In the genomic region with DNA sequence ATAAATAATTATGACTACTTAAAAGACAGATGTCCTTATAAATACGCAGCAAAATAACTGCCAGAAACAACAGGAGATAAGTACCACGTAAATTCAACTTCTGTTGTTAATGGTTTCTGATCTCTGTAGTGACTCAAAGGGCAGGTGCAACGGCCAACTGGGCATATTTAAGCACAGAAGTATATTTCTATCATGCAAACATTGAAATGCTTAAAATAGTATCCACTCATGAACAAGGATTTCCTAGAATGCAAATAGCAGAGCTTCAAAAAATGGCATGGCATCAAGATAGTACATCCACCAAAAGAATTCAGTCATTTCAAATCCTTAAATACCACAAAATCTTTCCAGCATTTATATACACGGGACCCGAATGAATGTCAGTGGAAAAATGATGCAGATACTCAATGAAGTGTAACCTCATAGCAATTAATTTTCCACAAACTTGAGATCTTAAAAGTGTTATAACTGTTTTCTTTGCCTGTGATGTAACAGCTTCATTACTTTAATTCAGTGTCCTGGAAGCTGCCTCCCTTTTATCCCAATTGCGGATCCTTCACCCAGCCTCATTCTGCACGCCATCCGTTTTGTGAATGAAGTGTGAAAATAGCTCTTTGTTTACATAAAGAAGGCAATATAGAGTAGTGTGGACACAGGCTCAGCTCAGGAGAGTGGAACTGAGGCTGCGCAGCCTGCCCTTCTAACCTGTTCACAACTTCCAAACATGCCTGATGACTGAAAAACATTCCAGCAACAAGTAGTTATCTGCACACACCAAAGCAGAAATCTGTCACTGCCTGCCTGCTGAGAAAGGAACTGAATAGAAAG, we compare ENCODE assay signal across 18 cellular contexts. TPM values are rescaled to one million over a fixed set of nuclear protein-coding genes. Genes with fewer than 3 reads are reported as not detected.
DNase-seq lines count a peak whose midpoint lies in the region; ATAC-seq, FAIRE-seq and TF ChIP-seq lines count a peak whose summit lies in the region.
"Had no signal": no experiment of that assay in that cellular context is flagged by ENCODE, and none has a peak within 500 bp of the region (broad histone marks: within the 10 kb centered on the region; RNA-seq: fewer than 3 reads in every experiment).

No MANE protein-coding gene starts in this region.

- ATAC-seq in SK-N-SH treated with all-trans-retinoic acid at 6 μM for 48 hours (peak; percentile 16), thoracic aorta (ENCODE audit: insufficient number of reproducible peaks, low FRiP score, low read depth) (no peak)
- ATAC-seq: CD8-positive, alpha-beta T cell had no signal

- H3K79me2 ChIP-seq in keratinocyte (ENCODE audit: control insufficient read depth, insufficient read depth, low read length): peaks cover 75% of the 10 kb centered on the region

- H3K4me1 ChIP-seq in keratinocyte (ENCODE audit: control insufficient read depth, extremely low read depth, insufficient read depth, low read length): peaks cover 69% of the 10 kb centered on the region
- H3K4me1 ChIP-seq in thoracic aorta (ENCODE audit: control insufficient read depth in 1 of 2, low read depth in 2 of 2): peaks cover 31 to 82% of the 10 kb centered on the region in 2 donors
- peaks cover 10 to 24% of the 10 kb centered on the region in 2 donors for H3K4me1 ChIP-seq in kidney (ENCODE audit: control insufficient read depth in 1 of 2, insufficient read depth in 1 of 2, low read depth in 1 of 2, low read length in 2 of 2)

- no peak overlapping the region for H2AFZ ChIP-seq in keratinocyte (ENCODE audit: control insufficient read depth, low read length)

- DNase-seq in NCI-H146 (lab: John Stamatoyannopoulos, UW) (peak; percentile 19), NCI-H146 treated with DMSO at 0.1 percent for 48 hours (lab: John Stamatoyannopoulos, UW; ENCODE audit: unreplicated experiment) (no peak), keratinocyte (ENCODE audit: low read depth, low spot score) (peak; percentile 66), thoracic aorta (ENCODE audit: low spot score) (no peak), NCI-H2171 (lab: John Stamatoyannopoulos, UW) (no peak), kidney (no peak), NCI-H187 (lab: John Stamatoyannopoulos, UW) (no peak)
- DNase-seq: activated CD4-positive, CD25-positive, alpha-beta regulatory T cell treated with anti-CD3 and anti-CD28 coated beads, Interleukin-2, amount 50 U/mL, for 72 hours; activated CD8-positive, alpha-beta memory T cell treated with anti-CD3 and anti-CD28 coated beads, Interleukin-2, amount 50 U/mL, for 4 hours; activated naive CD4-positive, alpha-beta T cell treated with anti-CD3 and anti-CD28 coated beads, Interleukin-2, amount 10 ng/mL, durations not matched to agents 7 days and 5 days; CD8-positive, alpha-beta T cell; naive B cell; NCI-H1092; NCI-H345; OCI-M1; upper lobe of left lung had no signal

- no peaks in the 10 kb centered on the region for H4K20me1 ChIP-seq in keratinocyte (ENCODE audit: control insufficient read depth, extremely low read depth, insufficient read depth, low read length)

- peak overlapping the region; percentile 36 for H3K9ac ChIP-seq in keratinocyte (ENCODE audit: control insufficient read depth, extremely low read depth, insufficient read depth, low read length)
- H3K9ac ChIP-seq in kidney (ENCODE audit: low read length in 2 of 2): no peak overlapping the region

- peak overlapping the region; percentile 68 for H3K4me2 ChIP-seq in keratinocyte (ENCODE audit: control insufficient read depth, extremely low read depth, insufficient read depth, low read depth, low read length)

- H3K27me3 ChIP-seq in keratinocyte (ENCODE audit: control insufficient read depth, extremely low read depth, insufficient read depth, low read length) (no peaks in the 10 kb centered on the region), thoracic aorta (replicated peaks; ENCODE audit: insufficient read depth) (no peaks in the 10 kb centered on the region)
- H3K27me3 ChIP-seq: upper lobe of left lung had no signal

- H3K27ac ChIP-seq in keratinocyte (ENCODE audit: control insufficient read depth, insufficient read depth, low read length): peak overlapping the region; percentile 63
- peak overlapping the region; percentile 15 to 67 for H3K27ac ChIP-seq in thoracic aorta
- peak overlapping the region in 1 of 2 donors; percentile 28 for H3K27ac ChIP-seq in kidney (ENCODE audit: low read depth in 2 of 2, low read length in 2 of 2)
- H3K27ac ChIP-seq: upper lobe of left lung had no signal

- dilution Hi-C loops in keratinocyte (cut with MboI; ENCODE audit: extremely low pct_ligation_motif_present, low sequenced_read_pairs): no loop called here

- H3K9me1 ChIP-seq in keratinocyte (ENCODE audit: control insufficient read depth, extremely low read depth, insufficient read depth, low read length): no peaks in the 10 kb centered on the region

- H3K36me3 ChIP-seq in keratinocyte (ENCODE audit: control insufficient read depth in 2 of 2, extremely low read depth in 1 of 2, insufficient read depth in 2 of 2, low read length in 2 of 2) (no peaks in the 10 kb centered on the region), thoracic aorta (no peaks in the 10 kb centered on the region), kidney (ENCODE audit: control insufficient read depth in 1 of 2, insufficient read depth in 2 of 2, low read length in 2 of 2) (no peaks in the 10 kb centered on the region)
- H3K36me3 ChIP-seq: upper lobe of left lung had no signal

- intact Hi-C loops in kidney (cut with DNase I): no loop called here

- H3K9me3 ChIP-seq in keratinocyte (ENCODE audit: control insufficient read depth, low read depth, low read length): no peaks in the 10 kb centered on the region
- no peaks in the 10 kb centered on the region for H3K9me3 ChIP-seq in thoracic aorta
- no peaks in the 10 kb centered on the region for H3K9me3 ChIP-seq in kidney (ENCODE audit: control insufficient read depth in 1 of 2, low read length in 2 of 2)
- H3K9me3 ChIP-seq: upper lobe of left lung had no signal

- peak overlapping the region in 2 of 3 experiments; percentile 33 to 52 for H3K4me3 ChIP-seq in keratinocyte (ENCODE audit: control insufficient read depth in 2 of 3, extremely low read depth in 1 of 3, insufficient read depth in 2 of 3, low read depth in 1 of 3, low read length in 3 of 3)
- H3K4me3 ChIP-seq in thoracic aorta: no peak overlapping the region
- H3K4me3 ChIP-seq in kidney (ENCODE audit: low read length in 2 of 2): no peak overlapping the region
- H3K4me3 ChIP-seq: upper lobe of left lung had no signal

- peak; percentile 32 for FAIRE-seq in keratinocyte (lab: Jason Lieb, UNC)
- FAIRE-seq in kidney (lab: Jason Lieb, UNC): no peak

- TF ChIP-seq CTCF in keratinocyte (optimal IDR thresholded peaks at IDR 0.05 in 1 of 3, IDR thresholded peaks at IDR 0.05 in 1 of 3, conservative IDR thresholded peaks at IDR 0.05 in 1 of 3; ENCODE audit: extremely low read depth in 1 of 3, insufficient read depth in 2 of 3, low read length in 3 of 3): no peak
- no peak for TF ChIP-seq CTCF in thoracic aorta (IDR thresholded peaks at IDR 0.05)
- no peak for TF ChIP-seq CTCF in kidney (IDR thresholded peaks at IDR 0.05; ENCODE audit: borderline replicate concordance, extremely low read depth, insufficient read depth)

TF ChIP-seq in SK-N-SH treated with all-trans-retinoic acid at 6 μM for 48 hours, 23 proteins besides CTCF, POLR2A, EP300 and RAD21 (continues in another document):
- no peak for TF ChIP-seq ZC3H10 (CRISPR knock-in tag; IDR thresholded peaks at IDR 0.05)
- no peak for TF ChIP-seq TCF4 (CRISPR knock-in tag; IDR thresholded peaks at IDR 0.05; ENCODE audit: borderline replicate concordance)
- TF ChIP-seq TOX (CRISPR knock-in tag; IDR thresholded peaks at IDR 0.05; ENCODE audit: borderline replicate concordance): no peak
- no peak for TF ChIP-seq PPARA (CRISPR knock-in tag; IDR thresholded peaks at IDR 0.05; ENCODE audit: borderline replicate concordance)
- TF ChIP-seq, protein P1, sequence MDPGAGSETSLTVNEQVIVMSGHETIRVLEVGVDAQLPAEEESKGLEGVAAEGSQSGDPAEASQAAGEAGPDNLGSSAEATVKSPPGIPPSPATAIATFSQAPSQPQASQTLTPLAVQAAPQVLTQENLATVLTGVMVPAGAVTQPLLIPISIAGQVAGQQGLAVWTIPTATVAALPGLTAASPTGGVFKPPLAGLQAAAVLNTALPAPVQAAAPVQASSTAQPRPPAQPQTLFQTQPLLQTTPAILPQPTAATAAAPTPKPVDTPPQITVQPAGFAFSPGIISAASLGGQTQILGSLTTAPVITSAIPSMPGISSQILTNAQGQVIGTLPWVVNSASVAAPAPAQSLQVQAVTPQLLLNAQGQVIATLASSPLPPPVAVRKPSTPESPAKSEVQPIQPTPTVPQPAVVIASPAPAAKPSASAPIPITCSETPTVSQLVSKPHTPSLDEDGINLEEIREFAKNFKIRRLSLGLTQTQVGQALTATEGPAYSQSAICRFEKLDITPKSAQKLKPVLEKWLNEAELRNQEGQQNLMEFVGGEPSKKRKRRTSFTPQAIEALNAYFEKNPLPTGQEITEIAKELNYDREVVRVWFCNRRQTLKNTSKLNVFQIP (CRISPR knock-in tag; IDR thresholded peaks at IDR 0.05; ENCODE audit: borderline replicate concordance, low read depth): no peak
- no peak for TF ChIP-seq OSR1 (CRISPR knock-in tag; IDR thresholded peaks at IDR 0.05)
- TF ChIP-seq, protein P2, sequence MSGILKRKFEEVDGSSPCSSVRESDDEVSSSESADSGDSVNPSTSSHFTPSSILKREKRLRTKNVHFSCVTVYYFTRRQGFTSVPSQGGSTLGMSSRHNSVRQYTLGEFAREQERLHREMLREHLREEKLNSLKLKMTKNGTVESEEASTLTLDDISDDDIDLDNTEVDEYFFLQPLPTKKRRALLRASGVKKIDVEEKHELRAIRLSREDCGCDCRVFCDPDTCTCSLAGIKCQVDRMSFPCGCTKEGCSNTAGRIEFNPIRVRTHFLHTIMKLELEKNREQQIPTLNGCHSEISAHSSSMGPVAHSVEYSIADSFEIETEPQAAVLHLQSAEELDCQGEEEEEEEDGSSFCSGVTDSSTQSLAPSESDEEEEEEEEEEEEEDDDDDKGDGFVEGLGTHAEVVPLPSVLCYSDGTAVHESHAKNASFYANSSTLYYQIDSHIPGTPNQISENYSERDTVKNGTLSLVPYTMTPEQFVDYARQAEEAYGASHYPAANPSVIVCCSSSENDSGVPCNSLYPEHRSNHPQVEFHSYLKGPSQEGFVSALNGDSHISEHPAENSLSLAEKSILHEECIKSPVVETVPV (CRISPR knock-in tag; IDR thresholded peaks at IDR 0.05): no peak
- TF ChIP-seq RARB (CRISPR knock-in tag; IDR thresholded peaks at IDR 0.05): no peak
- no peak for TF ChIP-seq ESRRG (CRISPR knock-in tag; IDR thresholded peaks at IDR 0.05)

RNA-seq across cellular contexts. Expression of gene PDGFC, which starts 10.1 kb away (rescaled TPM):
- polyA plus RNA-seq in keratinocyte: 19.5 to 29.7 TPM (median 28.9 TPM) in 3 replicates
- polyA plus RNA-seq in keratinocyte (2011; ENCODE audit: low read depth): 22.1 TPM
- polyA plus RNA-seq in keratinocyte (2011; cell fraction: cytosol; rRNA removed): 11.6 and 23.3 TPM in 2 replicates
- polyA plus RNA-seq in keratinocyte (2011; cell fraction: nucleus; rRNA removed): 34.6 and 37.1 TPM in 2 replicates
- polyA plus RNA-seq in keratinocyte (2012; ENCODE audit: low replicate concordance): 12.8 and 36.2 TPM in 2 replicates
- polyA minus RNA-seq in keratinocyte: 30.0 to 73.6 TPM (median 44.4 TPM) in 3 replicates
- polyA minus RNA-seq in keratinocyte (2011; cell fraction: cytosol; rRNA and poly(A)+ RNA removed): 24.0 TPM
- polyA minus RNA-seq in keratinocyte (2011; cell fraction: nucleus; rRNA and poly(A)+ RNA removed): 35.7 and 84.4 TPM in 2 replicates
- 10 to 100 TPM; 31.4 to 32.8 TPM for total RNA-seq in thoracic aorta
- total RNA-seq in kidney: 37.6 TPM
- polyA plus RNA-seq in kidney (ENCODE audit: insufficient read depth, low read depth, low replicate concordance): 12.3 TPM
- total RNA-seq: CD8-positive, alpha-beta T cell; T-helper 1 cell treated with Interleukin-12 subunit alpha and Interleukin-12 subunit beta and Interleukin-4 antibody, amounts not matched to agents 30 ng/mL and 1 ng/mL, for 36 hours had no signal

Comparison
In these comparisons a context has a peak if more than half of its experiments do, and no peak if none do; other contexts are left out.
1. DNase-seq: peak in NCI-H146 (single experiment) and keratinocyte (single experiment); none in NCI-H146 treated with DMSO at 0.1 percent for 48 hours (single experiment), thoracic aorta (single experiment), NCI-H2171 (single experiment), kidney (single experiment) and NCI-H187 (0 of 2).
2. H3K4me3 ChIP-seq: peak in keratinocyte (2 of 3); none in thoracic aorta (single experiment) and kidney (0 of 2).